14 cellular contexts compared by ENCODE assay signal in genomic region chr1:196115641-196116040, GRCh38.
DNase-seq lines count a peak whose midpoint lies in the region; ATAC-seq and TF ChIP-seq lines count a peak whose summit lies in the region.
"Had no signal": no experiment of that assay in that cellular context is flagged by ENCODE, and none has a peak within 500 bp of the region (broad histone marks: within the 10 kb centered on the region; RNA-seq: fewer than 3 reads in every experiment).

No MANE protein-coding gene starts in this region.

- in situ Hi-C loops in G401 (cut with HindIII; ENCODE audit: low sequenced_read_pairs) = no loop called here

- ATAC-seq in Right ventricle myocardium inferior = peak; percentile 98
- ATAC-seq in GM21576 (IDR thresholded peaks at IDR 0.05; ENCODE audit: unreplicated experiment) = no peak
- no peak for ATAC-seq in esophagus mucosa
- ATAC-seq: mucosa of descending colon had no signal

- H3K4me1 ChIP-seq in adrenal gland (replicated peaks in 1 of 2) = no peaks in the 10 kb centered on the region
- H3K4me1 ChIP-seq: upper lobe of left lung had no signal

- TF ChIP-seq CTCF in adrenal gland (IDR thresholded peaks at IDR 0.05) = no peak

- no peak overlapping the region for H3K27ac ChIP-seq in adrenal gland
- H3K27ac ChIP-seq: epithelial cell of prostate, upper lobe of left lung, WERI-Rb-1 had no signal

- WGBS in adrenal gland, 4 donors = 11 to 28% (median 18%) methylated on average over 2 of the region's 2 CpGs

- intact Hi-C loops in adrenal gland (cut with DNase I) = no loop called here
- intact Hi-C loops in Right ventricle myocardium inferior (cut with DNase I) = no loop called here

- no peak overlapping the region for H3K4me3 ChIP-seq in adrenal gland
- H3K4me3 ChIP-seq: mucosa of descending colon, upper lobe of left lung had no signal

- DNase-seq in G401 (ENCODE audit: low spot score) = peak; percentile 83
- peak in 6 of 7 donors; percentile 21 to 61 (median 42) for DNase-seq in adrenal gland
- peak; percentile 79 for DNase-seq in Right ventricle myocardium inferior (ENCODE audit: missing footprints)
- peak; percentile 1 for DNase-seq in putamen (ENCODE audit: low spot score)
- no peak for DNase-seq in HuH-7.5 (ENCODE audit: low spot score)
- DNase-seq in activated naive CD4-positive, alpha-beta T cell treated with anti-CD3 and anti-CD28 coated beads, Interleukin-2, amount 50 U/mL, for 16 hours = no peak
- DNase-seq: activated naive CD4-positive, alpha-beta T cell; stimulated activated CD4-positive, alpha-beta T cell treated with anti-CD3 and anti-CD28 coated beads, Interleukin-4, amount 100 ng/mL, for 24 hours; WERI-Rb-1 had no signal

- H3K36me3 ChIP-seq in adrenal gland (replicated peaks in 1 of 2) = no peaks in the 10 kb centered on the region
- H3K36me3 ChIP-seq: upper lobe of left lung, WERI-Rb-1 had no signal

- peaks cover 3% of the 10 kb centered on the region for H3K27me3 ChIP-seq in adrenal gland
- H3K27me3 ChIP-seq: upper lobe of left lung had no signal

- no peak for TF ChIP-seq POLR2A in adrenal gland (IDR thresholded peaks at IDR 0.05)

- H3K9me3 ChIP-seq in adrenal gland (replicated peaks in 1 of 3) = no peaks in the 10 kb centered on the region
- H3K9me3 ChIP-seq: mucosa of descending colon, upper lobe of left lung had no signal

Comparison
In these comparisons a context has a peak if more than half of its experiments do, and no peak if none do; other contexts are left out.
1. DNase-seq: peak in G401 (single experiment), adrenal gland (6 of 7), Right ventricle myocardium inferior (single experiment) and putamen (single experiment); none in HuH-7.5 (single experiment) and activated naive CD4-positive, alpha-beta T cell treated with anti-CD3 and anti-CD28 coated beads, Interleukin-2, amount 50 U/mL, for 16 hours (single experiment).